ENCODE assay signal across 26 cellular contexts in the genomic region with DNA sequence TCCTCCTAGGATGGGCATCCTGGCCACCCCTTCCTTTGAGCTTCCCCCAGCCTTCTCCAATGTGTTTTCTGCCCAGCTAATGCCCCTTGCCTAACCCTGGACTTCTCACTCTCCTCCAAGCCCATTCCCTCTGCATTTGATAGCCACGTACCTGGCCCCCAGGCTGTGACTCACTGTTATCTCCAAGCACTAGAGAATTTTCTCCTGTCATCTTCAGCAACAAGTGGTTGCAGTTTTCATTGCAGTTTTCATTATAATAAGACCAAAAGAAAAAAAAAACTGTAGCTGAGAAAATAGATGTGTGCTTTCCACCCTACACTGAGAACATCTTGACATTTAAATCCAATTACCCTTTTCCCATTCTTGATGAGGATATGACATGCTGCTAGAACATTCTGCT. TPM values are rescaled to one million over a fixed set of nuclear protein-coding genes. Genes with fewer than 3 reads are reported as not detected.
DNase-seq lines count a peak whose midpoint lies in the region; ATAC-seq, FAIRE-seq and TF ChIP-seq lines count a peak whose summit lies in the region.
"Had no signal": no experiment of that assay in that cellular context is flagged by ENCODE, and none has a peak within 500 bp of the region (broad histone marks: within the 10 kb centered on the region; RNA-seq: fewer than 3 reads in every experiment).

No MANE protein-coding gene starts in this region.

- TF ChIP-seq CTCF in A549 (IDR thresholded peaks at IDR 0.05): no peak
- no peak for TF ChIP-seq CTCF in HEK293 (tag by site-specific recombination; IDR thresholded peaks at IDR 0.05)
- no peak for TF ChIP-seq CTCF in glutamatergic neuron (IDR thresholded peaks at IDR 0.05; ENCODE audit: partially characterized antibody, unreplicated experiment)

- H3K4me1 Mint-ChIP-seq in glutamatergic neuron (ENCODE audit: low read depth, unreplicated experiment): peaks cover 57% of the 10 kb centered on the region
- H3K4me1 Mint-ChIP-seq: B cell had no signal

- CTCF ChIA-PET in A549 (lab: Yijun Ruan, JAX): interaction anchor here (0.7 to 1.6 kb wide), 7 partner anchors 10 to 307 kb away, joined by 3 to 5 read pairs (median 3); no protein-coding TSS in a partner anchor
- CTCF ChIA-PET in HEK293 (lab: Yijun Ruan, JAX): interaction anchor here (0.6 kb wide), 1 partner anchor 307 kb away, joined by 3 read pairs; no protein-coding TSS in a partner anchor

- POLR2A ChIA-PET in A549 (lab: Yijun Ruan, JAX) (no interaction called here), HEK293 (lab: Yijun Ruan, JAX) (no interaction called here)

- peaks cover 18% of the 10 kb centered on the region for H3K27me3 Mint-ChIP-seq in glutamatergic neuron (ENCODE audit: unreplicated experiment)

- peaks cover 7% of the 10 kb centered on the region for H3K36me3 Mint-ChIP-seq in glutamatergic neuron (ENCODE audit: unreplicated experiment)
- H3K36me3 Mint-ChIP-seq: CD8-positive, alpha-beta T cell had no signal

- H3K9me3 ChIP-seq in A549 (peaks cover 3% of the 10 kb centered on the region), HEK293 (ENCODE audit: control insufficient read depth, insufficient read depth, low read depth, low read length) (no peaks in the 10 kb centered on the region; the same call in 1 of the 2 replicates)

- no peak overlapping the region for H3K4me3 ChIP-seq in A549
- no peak overlapping the region for H3K4me3 ChIP-seq in HEK293 (ENCODE audit: low read depth, low read length)
- H3K4me3 ChIP-seq in H7 (ENCODE audit: insufficient read depth, low read depth, low read length): no peak overlapping the region
- H3K4me3 ChIP-seq: BLaER1 treated with 17β-estradiol and CSF1 and Interleukin-3, amounts not matched to agents 10 nM and 100 nM; GM12878 had no signal

- H3K27ac Mint-ChIP-seq in glutamatergic neuron (ENCODE audit: unreplicated experiment): no peak overlapping the region
- H3K27ac Mint-ChIP-seq: B cell; CD4-positive, alpha-beta T cell; CD8-positive, alpha-beta T cell had no signal

- FAIRE-seq in A549 (lab: Jason Lieb, UNC): peak; percentile 39
- FAIRE-seq: A204.1, GM12878, GM12892, GM18507, GM19239 had no signal

- TF ChIP-seq POLR2A in A549 (IDR thresholded peaks at IDR 0.05; ENCODE audit: low read length): no peak

- H3K36me3 ChIP-seq in HEK293 (ENCODE audit: control insufficient read depth in 2 of 2, insufficient read depth in 1 of 2, low read length in 2 of 2) (no peaks in the 10 kb centered on the region), H7 (replicated peaks; ENCODE audit: control insufficient read depth, insufficient read depth, low read length) (no peaks in the 10 kb centered on the region)
- H3K36me3 ChIP-seq: BLaER1 treated with 17β-estradiol and CSF1 and Interleukin-3, amounts not matched to agents 10 nM and 100 nM had no signal

- 4% methylated on average over 1 of the region's 1 CpG for WGBS in A549 (ENCODE audit: missing lambda C conversion rate)

- H3K4me2 ChIP-seq in A549: no peak overlapping the region
- H3K4me2 ChIP-seq: BLaER1 treated with 17β-estradiol and CSF1 and Interleukin-3, amounts not matched to agents 10 nM and 100 nM had no signal

- TF ChIP-seq RAD21 in A549 (conservative IDR thresholded peaks at IDR 0.05 in 1 of 2, IDR thresholded peaks at IDR 0.05 in 1 of 2): no peak

- H3K4me3 Mint-ChIP-seq in glutamatergic neuron (ENCODE audit: unreplicated experiment): peak overlapping the region; percentile 39
- H3K4me3 Mint-ChIP-seq: B cell; CD4-positive, alpha-beta T cell; CD8-positive, alpha-beta T cell had no signal

- H3K27ac ChIP-seq in A549: no peak overlapping the region
- no peak overlapping the region for H3K27ac ChIP-seq in HEK293 (ENCODE audit: extremely low read depth, low read depth, low read length)
- H3K27ac ChIP-seq: BLaER1 treated with 17β-estradiol and CSF1 and Interleukin-3, amounts not matched to agents 10 nM and 100 nM; C4-2B had no signal

- ATAC-seq in A549 (no peak), GM18870 (IDR thresholded peaks at IDR 0.05; ENCODE audit: unreplicated experiment) (no peak), HG02678 (IDR thresholded peaks at IDR 0.05; ENCODE audit: unreplicated experiment) (no peak)
- ATAC-seq: CD8-positive, alpha-beta T cell; GM12878 had no signal

- DNase-seq in A549 (ENCODE audit: low read depth in 1 of 2, low spot score in 1 of 2): no peak
- no peak for DNase-seq in glutamatergic neuron
- peak; percentile 18 for DNase-seq in putamen (ENCODE audit: low spot score)
- no peak for DNase-seq in H7
- DNase-seq: 8988T; AML-193; CD4-positive, alpha-beta T cell; CD8-positive, alpha-beta T cell; COR-L47; DMS 273 treated with DMSO at 0.1 percent for 48 hours; DMS153; DMS53; DND-41; EL; GDM1 had no signal

- peaks cover 28% of the 10 kb centered on the region for H3K9me3 Mint-ChIP-seq in glutamatergic neuron (ENCODE audit: unreplicated experiment)

- H3K4me1 ChIP-seq in A549: no peaks in the 10 kb centered on the region
- no peaks in the 10 kb centered on the region for H3K4me1 ChIP-seq in HEK293 (ENCODE audit: control insufficient read depth, insufficient read depth, low read length)
- H3K4me1 ChIP-seq: BLaER1 treated with 17β-estradiol and CSF1 and Interleukin-3, amounts not matched to agents 10 nM and 100 nM had no signal

- no peaks in the 10 kb centered on the region for H3K27me3 ChIP-seq in H7 (ENCODE audit: control insufficient read depth, insufficient read depth, low read length)

- no peak for TF ChIP-seq EP300 in A549 (IDR thresholded peaks at IDR 0.05)

TF ChIP-seq in A549, 52 proteins besides CTCF, POLR2A, EP300 and RAD21:
- no peak for TF ChIP-seq RARB (CRISPR knock-in tag; IDR thresholded peaks at IDR 0.05)
- TF ChIP-seq USF2 (IDR thresholded peaks at IDR 0.05): no peak
- no peak for TF ChIP-seq MAFK (IDR thresholded peaks at IDR 0.05; ENCODE audit: partially characterized antibody)
- TF ChIP-seq ATOH8 (CRISPR knock-in tag; IDR thresholded peaks at IDR 0.05; ENCODE audit: low read depth): no peak
- TF ChIP-seq SMC3 (IDR thresholded peaks at IDR 0.05): no peak
- no peak for TF ChIP-seq MAX (IDR thresholded peaks at IDR 0.05)
- no peak for TF ChIP-seq PHF8 (IDR thresholded peaks at IDR 0.05; ENCODE audit: borderline replicate concordance, low read depth)

TF ChIP-seq in HEK293, 187 proteins besides CTCF, POLR2A, EP300 and RAD21:
- peak; percentile 53; the same call in 1 of the 2 replicates for TF ChIP-seq SCRT1 (tag by site-specific recombination; IDR thresholded peaks at IDR 0.05; ENCODE audit: borderline replicate concordance)
- no peak for TF ChIP-seq ZFHX2 (tag by site-specific recombination; conservative IDR thresholded peaks at IDR 0.05)
- peak; percentile 90 for TF ChIP-seq SCRT2 (tag by site-specific recombination; IDR thresholded peaks at IDR 0.05)
TF ChIP-seq in HEK293: peak in this region for 2.

RNA-seq across cellular contexts. Expression of gene KCTD15, which starts 59.0 kb away (rescaled TPM):
- polyA plus RNA-seq in A549 (2011; rRNA removed): 54.0 and 55.7 TPM in 2 replicates
- polyA plus RNA-seq in A549 (2012; cell fraction: cytosol; rRNA removed): 122 and 161 TPM in 2 replicates
- polyA plus RNA-seq in A549 (2012; cell fraction: nucleus; rRNA removed): 266 and 321 TPM in 2 replicates
- 53.4 to 56.5 TPM (median 55.7 TPM) in 3 replicates for polyA plus RNA-seq in A549 (2017; fragmentation: RNase III; extraction: RNeasy Plus Mini Kit Qiagen cat#74134 plus additional on column Dnase treatment)
- 48.2 and 48.5 TPM in 2 replicates for polyA minus RNA-seq in A549 (2011; rRNA and poly(A)+ RNA removed)
- 53.4 TPM for total RNA-seq in glutamatergic neuron (ENCODE audit: unreplicated experiment)
- 44.9 and 47.4 TPM in 2 replicates for total RNA-seq in H7 (2014; rRNA removed; shearing (Covaris generic))
- total RNA-seq: GM12878 had no signal
- polyA plus RNA-seq: GM12878 had no signal
